In genomic region chr6:35419431-35419830, GRCh38 we compare ENCODE assay signal across 10 cellular contexts. TPM values are rescaled to one million over a fixed set of nuclear protein-coding genes. Genes with fewer than 3 reads are reported as not detected.
DNase-seq lines count a peak whose midpoint lies in the region; ATAC-seq and TF ChIP-seq lines count a peak whose summit lies in the region.
"Had no signal": no experiment of that assay in that cellular context is flagged by ENCODE, and none has a peak within 500 bp of the region (broad histone marks: within the 10 kb centered on the region; RNA-seq: fewer than 3 reads in every experiment).

No MANE protein-coding gene starts in this region.

- CTCF ChIA-PET in BJ (lab: Yijun Ruan, JAX) (interaction anchor here (0.7 to 5.7 kb wide), 14 partner anchors 9 to 109 kb away, joined by 3 to 52 read pairs (median 6); partner anchors contain the start of genes FANCE, PPARD and RPL10A), T-cell (lab: Charles Lee) (interaction anchor here (1.0 to 1.3 kb wide), 2 partner anchors 11 to 78 kb away, joined by 3 to 4 read pairs; partner anchors contain the start of gene PPARD (in 1 of the 2))

- no peak overlapping the region for H3K27ac ChIP-seq in foreskin keratinocyte
- H3K27ac ChIP-seq: transverse colon had no signal

- peaks cover 5% of the 10 kb centered on the region for H3K4me1 ChIP-seq in foreskin keratinocyte

- no peaks in the 10 kb centered on the region for H3K27me3 Mint-ChIP-seq in T-cell

- H3K4me1 Mint-ChIP-seq in T-cell = peaks cover 40 to 45% (median 42%) of the 10 kb centered on the region in 3 donors

- peaks cover 29% of the 10 kb centered on the region for H3K36me3 Mint-ChIP-seq in T-cell

- POLR2A ChIA-PET in BJ (lab: Charles Lee) = no interaction called here
- POLR2A ChIA-PET in T-cell (lab: Charles Lee) = no interaction called here

- H3K27me3 ChIP-seq in BJ (ENCODE audit: control insufficient read depth, insufficient read depth, low read length) (no peaks in the 10 kb centered on the region), foreskin keratinocyte (no peaks in the 10 kb centered on the region)
- H3K27me3 ChIP-seq: transverse colon had no signal

- H3K4me3 ChIP-seq in BJ (ENCODE audit: low read depth, low read length) = no peak overlapping the region
- H3K4me3 ChIP-seq: transverse colon had no signal

- H3K27ac Mint-ChIP-seq in T-cell = peak overlapping the region; percentile 84 to 86

- no peaks in the 10 kb centered on the region for H3K9me3 Mint-ChIP-seq in T-cell

- DNase-seq in BJ (ENCODE audit: low read depth) (no peak), T-cell (peak in 12 of 34 experiments; percentile 1 to 38 (median 14)), foreskin keratinocyte (no peak), NCI-H1436 treated with DMSO at 0.1 percent for 48 hours (lab: John Stamatoyannopoulos, UW) (no peak), posterior vena cava (ENCODE audit: low spot score) (no peak)
- DNase-seq: NCI-H226, transverse colon had no signal

- intact Hi-C loops in posterior vena cava (cut with DNase I) = loop anchor here in 1 of 2 donors (5.0 kb wide), 1 partner anchor 77 kb away; the partner anchor contains the start of gene PPARD

- H3K36me3 ChIP-seq in BJ (ENCODE audit: control insufficient read depth, insufficient read depth, low read length) = peaks cover 25% of the 10 kb centered on the region

- peak overlapping the region in 1 of 3 donors; percentile 68 for H3K4me3 Mint-ChIP-seq in T-cell

- peak; percentile 47 for TF ChIP-seq CTCF in BJ (IDR thresholded peaks at IDR 0.05; ENCODE audit: insufficient read depth, low read depth, low read length)
- TF ChIP-seq CTCF in GM12873 (IDR thresholded peaks at IDR 0.05; ENCODE audit: insufficient read depth, low read depth, low read length, missing control alignments) = peak; percentile 11
- TF ChIP-seq CTCF in foreskin keratinocyte (conservative IDR thresholded peaks at IDR 0.05) = peak; percentile 26

- peak; percentile 66 to 79 (median 74) for ATAC-seq in T-cell (replicated peaks in 1 of 4)
- ATAC-seq in foreskin keratinocyte = no peak
- no peak for ATAC-seq in GM19467 (IDR thresholded peaks at IDR 0.05; ENCODE audit: unreplicated experiment)
- no peak for ATAC-seq in HG03469 (IDR thresholded peaks at IDR 0.05; ENCODE audit: unreplicated experiment)

RNA-seq across cellular contexts. Expression of gene FANCE, which starts 32.7 kb away (rescaled TPM):
- polyA plus RNA-seq in BJ (2011; rRNA removed) (8.9 and 11.7 TPM in 2 replicates), foreskin keratinocyte (10.6 and 11.7 TPM in 2 replicates)
- 7.5 and 10.4 TPM in 2 replicates for polyA minus RNA-seq in BJ (2011; rRNA and poly(A)+ RNA removed)
- total RNA-seq in T-cell (10 to 100 TPM in 3 of 5 donors, 1 to 10 TPM in 2; 5.6 to 12.8 (median 11.7) TPM), foreskin keratinocyte (14.0 and 14.5 TPM in 2 replicates), posterior vena cava (1 to 10 TPM; 2.5 to 4.0 TPM)

RNA-seq across cellular contexts. Expression of gene RPL10A, which starts 48.8 kb away (rescaled TPM):
- polyA plus RNA-seq in BJ (2011; rRNA removed) (2,524 and 2,691 TPM in 2 replicates), foreskin keratinocyte (2,218 and 2,342 TPM in 2 replicates)
- polyA minus RNA-seq in BJ (2011; rRNA and poly(A)+ RNA removed) = 550 and 1,049 TPM in 2 replicates
- total RNA-seq in T-cell (1,000 to 10,000 TPM; 1,890 to 2,203 (median 2,081) TPM), foreskin keratinocyte (1,635 and 1,748 TPM in 2 replicates), posterior vena cava (1,000 to 10,000 TPM in 1 of 2 donors, 100 to 1,000 TPM in 1; 816 to 1,010 TPM)

Comparison
In these comparisons a context has a peak if more than half of its experiments do, and no peak if none do; other contexts are left out.
1. ATAC-seq: peak in T-cell (4 of 4); none in foreskin keratinocyte (single experiment), GM19467 (single experiment) and HG03469 (single experiment).
2. Peak in every context shown above with its lines, with median percentiles within 50 percentile points of each other: CTCF ChIP-seq.